2 cellular contexts compared by ENCODE assay signal in the genomic region with DNA sequence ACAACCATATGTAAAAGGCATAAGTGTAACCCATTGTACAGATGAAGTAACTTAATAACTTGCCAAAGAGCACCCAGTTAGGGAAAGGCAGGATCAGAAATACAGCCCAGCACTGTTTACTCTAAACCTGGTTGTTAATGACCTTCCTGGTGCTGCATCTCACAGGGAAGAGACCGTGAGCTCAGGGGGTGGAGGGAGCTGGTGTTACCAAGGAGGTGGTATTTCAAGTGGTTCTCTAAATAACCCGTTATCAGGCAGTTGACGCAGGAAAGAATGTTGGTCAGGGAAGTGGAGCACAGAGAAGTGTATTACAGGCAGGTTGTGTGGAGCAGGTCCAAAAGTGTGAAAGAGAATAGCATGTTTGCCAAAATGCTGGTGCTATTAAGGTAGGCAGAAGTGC.
TF ChIP-seq lines count a peak whose summit lies in the region.

No MANE protein-coding gene starts in this region.

TF ChIP-seq in GM23338, 12 proteins besides CTCF, POLR2A, EP300 and RAD21 (continued from another document):
- TF ChIP-seq, protein P1, sequence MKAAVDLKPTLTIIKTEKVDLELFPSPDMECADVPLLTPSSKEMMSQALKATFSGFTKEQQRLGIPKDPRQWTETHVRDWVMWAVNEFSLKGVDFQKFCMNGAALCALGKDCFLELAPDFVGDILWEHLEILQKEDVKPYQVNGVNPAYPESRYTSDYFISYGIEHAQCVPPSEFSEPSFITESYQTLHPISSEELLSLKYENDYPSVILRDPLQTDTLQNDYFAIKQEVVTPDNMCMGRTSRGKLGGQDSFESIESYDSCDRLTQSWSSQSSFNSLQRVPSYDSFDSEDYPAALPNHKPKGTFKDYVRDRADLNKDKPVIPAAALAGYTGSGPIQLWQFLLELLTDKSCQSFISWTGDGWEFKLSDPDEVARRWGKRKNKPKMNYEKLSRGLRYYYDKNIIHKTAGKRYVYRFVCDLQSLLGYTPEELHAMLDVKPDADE (IDR thresholded peaks at IDR 0.05) = no peak
TF ChIP-seq in GM23338: peak in this region for 0.

TF ChIP-seq in K562, 482 proteins besides CTCF, POLR2A, EP300 and RAD21 (continued from another document):
- TF ChIP-seq, protein P2, sequence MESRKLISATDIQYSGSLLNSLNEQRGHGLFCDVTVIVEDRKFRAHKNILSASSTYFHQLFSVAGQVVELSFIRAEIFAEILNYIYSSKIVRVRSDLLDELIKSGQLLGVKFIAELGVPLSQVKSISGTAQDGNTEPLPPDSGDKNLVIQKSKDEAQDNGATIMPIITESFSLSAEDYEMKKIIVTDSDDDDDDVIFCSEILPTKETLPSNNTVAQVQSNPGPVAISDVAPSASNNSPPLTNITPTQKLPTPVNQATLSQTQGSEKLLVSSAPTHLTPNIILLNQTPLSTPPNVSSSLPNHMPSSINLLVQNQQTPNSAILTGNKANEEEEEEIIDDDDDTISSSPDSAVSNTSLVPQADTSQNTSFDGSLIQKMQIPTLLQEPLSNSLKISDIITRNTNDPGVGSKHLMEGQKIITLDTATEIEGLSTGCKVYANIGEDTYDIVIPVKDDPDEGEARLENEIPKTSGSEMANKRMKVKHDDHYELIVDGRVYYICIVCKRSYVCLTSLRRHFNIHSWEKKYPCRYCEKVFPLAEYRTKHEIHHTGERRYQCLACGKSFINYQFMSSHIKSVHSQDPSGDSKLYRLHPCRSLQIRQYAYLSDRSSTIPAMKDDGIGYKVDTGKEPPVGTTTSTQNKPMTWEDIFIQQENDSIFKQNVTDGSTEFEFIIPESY (CRISPR knock-in tag; IDR thresholded peaks at IDR 0.05) = no peak
- TF ChIP-seq ARID1B (IDR thresholded peaks at IDR 0.05) = peak; percentile 34; the same call in 1 of the 2 replicates
- TF ChIP-seq, protein P3, sequence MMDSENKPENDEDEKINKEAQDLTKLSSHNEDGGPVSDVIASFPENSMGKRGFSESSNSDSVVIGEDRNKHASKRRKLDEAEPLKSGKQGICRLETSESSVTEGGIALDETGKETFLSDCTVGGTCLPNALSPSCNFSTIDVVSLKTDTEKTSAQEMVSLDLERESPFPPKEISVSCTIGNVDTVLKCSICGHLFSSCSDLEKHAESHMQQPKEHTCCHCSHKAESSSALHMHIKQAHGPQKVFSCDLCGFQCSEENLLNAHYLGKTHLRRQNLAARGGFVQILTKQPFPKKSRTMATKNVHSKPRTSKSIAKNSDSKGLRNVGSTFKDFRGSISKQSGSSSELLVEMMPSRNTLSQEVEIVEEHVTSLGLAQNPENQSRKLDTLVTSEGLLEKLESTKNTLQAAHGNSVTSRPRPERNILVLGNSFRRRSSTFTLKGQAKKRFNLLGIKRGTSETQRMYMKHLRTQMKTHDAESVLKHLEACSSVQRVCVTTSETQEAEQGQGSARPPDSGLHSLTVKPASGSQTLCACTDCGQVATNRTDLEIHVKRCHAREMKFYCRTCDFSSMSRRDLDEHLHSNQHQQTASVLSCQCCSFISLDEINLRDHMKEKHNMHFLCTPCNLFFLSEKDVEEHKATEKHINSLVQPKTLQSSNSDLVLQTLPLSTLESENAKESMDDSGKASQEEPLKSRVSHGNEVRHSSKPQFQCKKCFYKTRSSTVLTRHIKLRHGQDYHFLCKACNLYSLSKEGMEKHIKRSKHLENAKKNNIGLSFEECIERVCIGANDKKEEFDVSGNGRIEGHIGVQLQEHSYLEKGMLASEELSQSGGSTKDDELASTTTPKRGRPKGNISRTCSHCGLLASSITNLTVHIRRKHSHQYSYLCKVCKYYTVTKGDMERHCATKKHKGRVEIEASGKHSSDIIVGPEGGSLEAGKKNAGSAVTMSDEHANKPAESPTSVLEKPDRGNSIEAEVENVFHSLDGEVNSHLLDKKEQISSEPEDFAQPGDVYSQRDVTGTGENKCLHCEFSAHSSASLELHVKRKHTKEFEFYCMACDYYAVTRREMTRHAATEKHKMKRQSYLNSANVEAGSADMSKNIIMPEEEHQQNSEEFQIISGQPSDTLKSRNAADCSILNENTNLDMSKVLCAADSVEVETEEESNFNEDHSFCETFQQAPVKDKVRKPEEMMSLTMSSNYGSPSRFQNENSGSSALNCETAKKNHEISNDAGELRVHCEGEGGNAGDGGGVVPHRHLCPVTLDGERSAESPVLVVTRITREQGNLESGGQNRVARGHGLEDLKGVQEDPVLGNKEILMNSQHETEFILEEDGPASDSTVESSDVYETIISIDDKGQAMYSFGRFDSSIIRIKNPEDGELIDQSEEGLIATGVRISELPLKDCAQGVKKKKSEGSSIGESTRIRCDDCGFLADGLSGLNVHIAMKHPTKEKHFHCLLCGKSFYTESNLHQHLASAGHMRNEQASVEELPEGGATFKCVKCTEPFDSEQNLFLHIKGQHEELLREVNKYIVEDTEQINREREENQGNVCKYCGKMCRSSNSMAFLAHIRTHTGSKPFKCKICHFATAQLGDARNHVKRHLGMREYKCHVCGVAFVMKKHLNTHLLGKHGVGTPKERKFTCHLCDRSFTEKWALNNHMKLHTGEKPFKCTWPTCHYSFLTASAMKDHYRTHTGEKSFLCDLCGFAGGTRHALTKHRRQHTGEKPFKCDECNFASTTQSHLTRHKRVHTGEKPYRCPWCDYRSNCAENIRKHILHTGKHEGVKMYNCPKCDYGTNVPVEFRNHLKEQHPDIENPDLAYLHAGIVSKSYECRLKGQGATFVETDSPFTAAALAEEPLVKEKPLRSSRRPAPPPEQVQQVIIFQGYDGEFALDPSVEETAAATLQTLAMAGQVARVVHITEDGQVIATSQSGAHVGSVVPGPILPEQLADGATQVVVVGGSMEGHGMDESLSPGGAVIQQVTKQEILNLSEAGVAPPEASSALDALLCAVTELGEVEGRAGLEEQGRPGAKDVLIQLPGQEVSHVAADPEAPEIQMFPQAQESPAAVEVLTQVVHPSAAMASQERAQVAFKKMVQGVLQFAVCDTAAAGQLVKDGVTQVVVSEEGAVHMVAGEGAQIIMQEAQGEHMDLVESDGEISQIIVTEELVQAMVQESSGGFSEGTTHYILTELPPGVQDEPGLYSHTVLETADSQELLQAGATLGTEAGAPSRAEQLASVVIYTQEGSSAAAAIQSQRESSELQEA (IDR thresholded peaks at IDR 0.05; ENCODE audit: low read depth) = no peak
- 0 out of 4 replicates have a peak, but pooled peaks of 1 of the 2 experiments have one; percentile 6 for TF ChIP-seq TRIM24 (IDR thresholded peaks at IDR 0.05)
